Comparison of ENCODE assay signal across 1 cellular context in the genomic region with DNA sequence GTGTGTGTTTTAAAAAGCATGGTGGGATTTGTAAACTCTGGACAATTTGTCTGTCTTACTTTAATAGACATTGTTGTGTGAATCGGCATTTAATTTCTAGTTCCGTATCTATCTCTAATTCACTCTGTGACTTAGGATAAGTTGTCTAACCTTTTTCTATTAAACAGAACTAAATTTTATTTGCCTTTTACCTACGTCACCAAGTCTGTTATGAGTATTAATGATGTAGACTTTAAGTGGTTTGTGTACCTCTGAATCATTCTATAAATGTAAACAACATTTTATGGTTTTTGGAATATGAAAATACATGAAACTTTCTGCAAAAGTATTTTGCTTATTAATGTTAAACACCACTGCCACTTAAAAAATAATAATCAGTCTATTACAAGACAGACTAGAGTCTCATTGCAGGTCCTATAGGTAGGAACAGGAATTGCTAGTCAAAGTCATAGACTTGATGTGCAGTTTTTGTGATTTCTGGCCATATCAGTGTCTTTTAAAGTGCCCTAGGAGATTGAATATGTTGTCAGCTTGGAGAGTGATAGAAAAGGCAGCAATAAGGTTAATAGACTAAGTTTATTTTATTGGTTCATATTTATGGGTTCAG.
TF ChIP-seq lines count a peak whose summit lies in the region.

No MANE protein-coding gene starts in this region.

TF ChIP-seq in IMR-90, 13 proteins besides CTCF, POLR2A, EP300 and RAD21:
- TF ChIP-seq MAZ (IDR thresholded peaks at IDR 0.05; ENCODE audit: borderline replicate concordance, low read depth, low read length) (no peak), MAFK (IDR thresholded peaks at IDR 0.05; ENCODE audit: low read depth, low read length) (no peak), BHLHE40 (IDR thresholded peaks at IDR 0.05; ENCODE audit: low read depth, low read length) (no peak), SMC3 (IDR thresholded peaks at IDR 0.05; ENCODE audit: low read depth, low read length) (no peak), CHD1 (IDR thresholded peaks at IDR 0.05; ENCODE audit: low read depth, low read length) (no peak), NFE2L2 (IDR thresholded peaks at IDR 0.05; ENCODE audit: low read depth, low read length) (no peak), MXI1 (IDR thresholded peaks at IDR 0.05; ENCODE audit: borderline replicate concordance, low read depth, low read length) (no peak), RFX5 (IDR thresholded peaks at IDR 0.05; ENCODE audit: low read depth, low read length) (no peak), RCOR1 (IDR thresholded peaks at IDR 0.05; ENCODE audit: insufficient replicate concordance, low read length) (no peak), CEBPB (IDR thresholded peaks at IDR 0.05; ENCODE audit: low read depth, low read length) (no peak), FOS (IDR thresholded peaks at IDR 0.05; ENCODE audit: low read depth, low read length) (no peak)
- TF ChIP-seq, protein P1, sequence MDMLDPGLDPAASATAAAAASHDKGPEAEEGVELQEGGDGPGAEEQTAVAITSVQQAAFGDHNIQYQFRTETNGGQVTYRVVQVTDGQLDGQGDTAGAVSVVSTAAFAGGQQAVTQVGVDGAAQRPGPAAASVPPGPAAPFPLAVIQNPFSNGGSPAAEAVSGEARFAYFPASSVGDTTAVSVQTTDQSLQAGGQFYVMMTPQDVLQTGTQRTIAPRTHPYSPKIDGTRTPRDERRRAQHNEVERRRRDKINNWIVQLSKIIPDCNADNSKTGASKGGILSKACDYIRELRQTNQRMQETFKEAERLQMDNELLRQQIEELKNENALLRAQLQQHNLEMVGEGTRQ (IDR thresholded peaks at IDR 0.05; ENCODE audit: low read depth, low read length) = no peak
- TF ChIP-seq, protein P2, sequence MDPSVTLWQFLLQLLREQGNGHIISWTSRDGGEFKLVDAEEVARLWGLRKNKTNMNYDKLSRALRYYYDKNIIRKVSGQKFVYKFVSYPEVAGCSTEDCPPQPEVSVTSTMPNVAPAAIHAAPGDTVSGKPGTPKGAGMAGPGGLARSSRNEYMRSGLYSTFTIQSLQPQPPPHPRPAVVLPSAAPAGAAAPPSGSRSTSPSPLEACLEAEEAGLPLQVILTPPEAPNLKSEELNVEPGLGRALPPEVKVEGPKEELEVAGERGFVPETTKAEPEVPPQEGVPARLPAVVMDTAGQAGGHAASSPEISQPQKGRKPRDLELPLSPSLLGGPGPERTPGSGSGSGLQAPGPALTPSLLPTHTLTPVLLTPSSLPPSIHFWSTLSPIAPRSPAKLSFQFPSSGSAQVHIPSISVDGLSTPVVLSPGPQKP (IDR thresholded peaks at IDR 0.05; ENCODE audit: borderline replicate concordance, low read depth, low read length) = no peak
